10 cellular contexts compared by ENCODE assay signal in the genomic region with DNA sequence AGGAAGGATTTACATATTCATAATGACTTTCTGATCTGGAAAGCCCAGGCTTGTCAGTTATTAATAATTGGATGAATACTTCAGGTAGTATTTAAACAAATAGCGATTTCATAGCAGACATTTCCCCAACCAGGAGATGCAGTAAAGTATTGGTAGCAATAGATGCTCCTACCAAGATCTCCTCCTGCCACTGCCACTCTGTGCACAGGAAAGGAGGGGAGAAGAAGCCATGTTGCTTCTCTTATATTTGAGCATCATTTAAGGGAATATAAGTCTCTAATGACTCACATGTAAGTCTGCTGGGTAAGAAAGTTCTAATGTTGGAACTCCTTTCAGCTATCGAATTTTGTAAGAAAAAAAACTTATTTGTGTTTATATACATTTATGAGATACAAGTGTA. TPM values are rescaled to one million over a fixed set of nuclear protein-coding genes. Genes with fewer than 3 reads are reported as not detected.
DNase-seq lines count a peak whose midpoint lies in the region; ATAC-seq and TF ChIP-seq lines count a peak whose summit lies in the region.
"Had no signal": no experiment of that assay in that cellular context is flagged by ENCODE, and none has a peak within 500 bp of the region (broad histone marks: within the 10 kb centered on the region; RNA-seq: fewer than 3 reads in every experiment).

No MANE protein-coding gene starts in this region.

- no peaks in the 10 kb centered on the region for H3K27me3 ChIP-seq in right cardiac atrium (ENCODE audit: control insufficient read depth, insufficient read depth)

- intact Hi-C loops in activated CD8-positive, alpha-beta T cell treated with anti-CD3 and anti-CD28 coated beads for 36 hours (cut with micrococcal nuclease): no loop called here
- intact Hi-C loops in right cardiac atrium (cut with DNase I): no loop called here

- CTCF ChIA-PET in activated CD8-positive, alpha-beta T cell treated with anti-CD3 and anti-CD28 coated beads for 36 hours (lab: Charles Lee): interaction anchor here (0.8 to 1.7 kb wide), 3 partner anchors 67 to 81 kb away, joined by 3 to 5 read pairs (median 3); a partner anchor contains a TSS

- H3K9me3 Mint-ChIP-seq in T-helper 1 cell treated with Interleukin-12 subunit alpha and Interleukin-12 subunit beta and Interleukin-4 antibody, amounts not matched to agents 30 μg/mL and 1 μg/mL, for 36 hours: peaks cover 3% of the 10 kb centered on the region
- no peaks in the 10 kb centered on the region for H3K9me3 Mint-ChIP-seq in activated CD8-positive, alpha-beta T cell treated with anti-CD3 and anti-CD28 coated beads for 36 hours

- H3K27me3 Mint-ChIP-seq in T-helper 1 cell treated with Interleukin-12 subunit alpha and Interleukin-12 subunit beta and Interleukin-4 antibody, amounts not matched to agents 30 μg/mL and 1 μg/mL, for 36 hours (ENCODE audit: low read depth): no peaks in the 10 kb centered on the region
- H3K27me3 Mint-ChIP-seq in activated CD8-positive, alpha-beta T cell treated with anti-CD3 and anti-CD28 coated beads for 36 hours: no peaks in the 10 kb centered on the region

- POLR2A ChIA-PET in activated CD8-positive, alpha-beta T cell treated with anti-CD3 and anti-CD28 coated beads for 36 hours (lab: Charles Lee): interaction anchor here (0.5 to 3.4 kb wide), 19 partner anchors 9 to 915 kb away, joined by 3 to 33 read pairs (median 4); a partner anchor contains a TSS

- TF ChIP-seq CTCF in activated CD8-positive, alpha-beta T cell treated with anti-CD3 and anti-CD28 coated beads for 36 hours (IDR thresholded peaks at IDR 0.05): no peak

- peaks cover 3% of the 10 kb centered on the region for H3K4me1 ChIP-seq in right cardiac atrium (ENCODE audit: control insufficient read depth, insufficient read depth, low read length)

- H3K36me3 Mint-ChIP-seq in T-helper 1 cell treated with Interleukin-12 subunit alpha and Interleukin-12 subunit beta and Interleukin-4 antibody, amounts not matched to agents 30 μg/mL and 1 μg/mL, for 36 hours (ENCODE audit: low read depth): peaks cover 38% of the 10 kb centered on the region
- peaks cover 60% of the 10 kb centered on the region for H3K36me3 Mint-ChIP-seq in activated CD8-positive, alpha-beta T cell treated with anti-CD3 and anti-CD28 coated beads for 36 hours (ENCODE audit: low read depth)

- 51% methylated on average over 2 of the region's 2 CpGs for WGBS in right cardiac atrium

- H3K4me1 Mint-ChIP-seq in T-helper 1 cell treated with Interleukin-12 subunit alpha and Interleukin-12 subunit beta and Interleukin-4 antibody, amounts not matched to agents 30 μg/mL and 1 μg/mL, for 36 hours (ENCODE audit: low read depth): peaks cover 47% of the 10 kb centered on the region
- peaks cover 36% of the 10 kb centered on the region for H3K4me1 Mint-ChIP-seq in activated CD8-positive, alpha-beta T cell treated with anti-CD3 and anti-CD28 coated beads for 36 hours (ENCODE audit: low read depth)

- peak overlapping the region; percentile 95 for H3K4me3 Mint-ChIP-seq in T-helper 1 cell treated with Interleukin-12 subunit alpha and Interleukin-12 subunit beta and Interleukin-4 antibody, amounts not matched to agents 30 μg/mL and 1 μg/mL, for 36 hours
- peak overlapping the region; percentile 83 for H3K4me3 Mint-ChIP-seq in activated CD8-positive, alpha-beta T cell treated with anti-CD3 and anti-CD28 coated beads for 36 hours

- H3K27ac Mint-ChIP-seq in T-helper 1 cell treated with Interleukin-12 subunit alpha and Interleukin-12 subunit beta and Interleukin-4 antibody, amounts not matched to agents 30 μg/mL and 1 μg/mL, for 36 hours: peak overlapping the region; percentile 95
- peak overlapping the region; percentile 96 for H3K27ac Mint-ChIP-seq in activated CD8-positive, alpha-beta T cell treated with anti-CD3 and anti-CD28 coated beads for 36 hours

- ATAC-seq in activated CD8-positive, alpha-beta T cell treated with anti-CD3 and anti-CD28 coated beads for 36 hours: peak; percentile 19
- ATAC-seq in right cardiac atrium (no peak), GM19035 (IDR thresholded peaks at IDR 0.05; ENCODE audit: unreplicated experiment) (no peak), GM21529 (IDR thresholded peaks at IDR 0.05; ENCODE audit: unreplicated experiment) (no peak)

- H3K9me3 ChIP-seq in right cardiac atrium (ENCODE audit: control insufficient read depth, low read length): no peaks in the 10 kb centered on the region

- peak overlapping the region; percentile 82 for H3K27ac ChIP-seq in right cardiac atrium (ENCODE audit: low read length)
- H3K27ac ChIP-seq in substantia nigra (ENCODE audit: low read depth, low read length, poor library complexity, severe bottlenecking): peak overlapping the region; percentile 58

- DNase-seq in T-helper 1 cell (no peak), right cardiac atrium (no peak), substantia nigra (lab: John Stamatoyannopoulos, UW) (no peak), DMS79 treated with DMSO at 0.1 percent for 48 hours (lab: John Stamatoyannopoulos, UW) (no peak)
- DNase-seq in activated CD8-positive, alpha-beta T cell treated with anti-CD3 and anti-CD28 coated beads for 36 hours: peak; percentile 20
- DNase-seq: 8988T, NCI-H446 had no signal

- peak overlapping the region; percentile 93 for H3K4me3 ChIP-seq in right cardiac atrium (ENCODE audit: low read length)

RNA-seq across cellular contexts. Expression of a gene that starts 0.4 kb away (rescaled TPM):
- total RNA-seq in activated CD8-positive, alpha-beta T cell treated with anti-CD3 and anti-CD28 coated beads for 36 hours: 100 to 1,000 TPM; 190 to 199 TPM
- 10 to 100 TPM; 29.5 to 43.1 (median 34.1) TPM for total RNA-seq in right cardiac atrium
- 34.1 TPM for polyA plus RNA-seq in right cardiac atrium

Comparison
In these comparisons a context has a peak if more than half of its experiments do, and no peak if none do; other contexts are left out.
1. RNA of a gene that starts 0.4 kb away (total RNA-seq): 190 to 199 TPM in activated CD8-positive, alpha-beta T cell treated with anti-CD3 and anti-CD28 coated beads for 36 hours; 29.5 to 43.1 TPM in right cardiac atrium; every median in the first group is over 4 times any median in the second.